14 cellular contexts compared by ENCODE assay signal in the genomic region with DNA sequence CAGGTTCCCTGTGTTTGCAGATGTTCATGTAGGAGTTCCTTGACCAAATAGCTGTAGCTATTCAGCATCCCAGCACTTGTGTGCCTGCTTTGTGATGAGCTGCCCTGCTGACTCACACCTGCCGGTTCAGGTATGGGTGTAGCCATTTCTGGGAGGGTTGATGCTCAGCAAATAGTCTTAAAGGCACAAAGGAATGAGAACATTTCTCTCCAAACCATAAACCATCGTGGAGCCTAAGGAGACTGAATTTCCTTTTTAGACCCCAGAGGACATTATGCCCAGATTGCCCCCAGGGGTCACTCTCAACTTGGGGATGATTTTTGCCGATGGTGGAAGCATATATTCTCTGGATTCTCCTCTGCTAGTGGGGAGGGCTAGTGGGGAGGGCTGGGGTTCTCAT.
DNase-seq lines count a peak whose midpoint lies in the region; ATAC-seq, FAIRE-seq and TF ChIP-seq lines count a peak whose summit lies in the region.
"Had no signal": no experiment of that assay in that cellular context is flagged by ENCODE, and none has a peak within 500 bp of the region (broad histone marks: within the 10 kb centered on the region; RNA-seq: fewer than 3 reads in every experiment).

No MANE protein-coding gene starts in this region.

- no peak overlapping the region for H3K4me3 Mint-ChIP-seq in activated T-helper 17 cell treated with anti-CD3 and anti-CD28 coated beads, Interleukin-2, amount 50 U/mL, for 72 hours
- H3K4me3 Mint-ChIP-seq: activated CD4-positive, alpha-beta memory T cell treated with anti-CD3 and anti-CD28 coated beads, Interleukin-2, amount 10 ng/mL, durations not matched to agents 7 days and 5 days; activated naive CD8-positive, alpha-beta T cell treated with anti-CD3 and anti-CD28 coated beads, Interleukin-2, amount 50 U/mL, for 24 hours had no signal

- FAIRE-seq in urothelium cell line (lab: Jason Lieb, UNC) = peak; percentile 82

- H3K9me3 ChIP-seq in right cardiac atrium (ENCODE audit: control insufficient read depth, low read length) = no peaks in the 10 kb centered on the region
- no peaks in the 10 kb centered on the region for H3K9me3 ChIP-seq in OCI-LY3 (ENCODE audit: insufficient read depth, low read length)
- H3K9me3 ChIP-seq: testis had no signal

- H3K27ac Mint-ChIP-seq in activated T-helper 17 cell treated with anti-CD3 and anti-CD28 coated beads, Interleukin-2, amount 50 U/mL, for 72 hours = no peak overlapping the region
- H3K27ac Mint-ChIP-seq: activated CD4-positive, alpha-beta memory T cell treated with anti-CD3 and anti-CD28 coated beads, Interleukin-2, amount 10 ng/mL, durations not matched to agents 7 days and 5 days; activated naive CD8-positive, alpha-beta T cell treated with anti-CD3 and anti-CD28 coated beads, Interleukin-2, amount 50 U/mL, for 24 hours had no signal

- H3K36me3 Mint-ChIP-seq in activated T-helper 17 cell treated with anti-CD3 and anti-CD28 coated beads, Interleukin-2, amount 50 U/mL, for 72 hours (ENCODE audit: low read depth) = no peaks in the 10 kb centered on the region

- H3K27me3 ChIP-seq in right cardiac atrium (ENCODE audit: control insufficient read depth, insufficient read depth) = no peaks in the 10 kb centered on the region
- H3K27me3 ChIP-seq in OCI-LY3 (ENCODE audit: low read depth, low read length) = peaks cover 38% of the 10 kb centered on the region
- H3K27me3 ChIP-seq: testis had no signal

- 62% methylated on average over 3 of the region's 3 CpGs for WGBS in right cardiac atrium

- ATAC-seq in Right ventricle myocardium superior (ENCODE audit: poor library complexity) (peak; percentile 49), right cardiac atrium (no peak)
- no peak for ATAC-seq in activated T-helper 17 cell treated with anti-CD3 and anti-CD28 coated beads, Interleukin-2, amount 50 U/mL, for 72 hours (replicated peaks)
- ATAC-seq: activated naive CD8-positive, alpha-beta T cell treated with anti-CD3 and anti-CD28 coated beads, Interleukin-2, amount 50 U/mL, for 24 hours; left lobe of liver had no signal

- H3K4me1 ChIP-seq in right cardiac atrium (ENCODE audit: control insufficient read depth, insufficient read depth, low read length) (peaks cover 4% of the 10 kb centered on the region), OCI-LY3 (ENCODE audit: low read length) (no peaks in the 10 kb centered on the region)
- H3K4me1 ChIP-seq: testis had no signal

- no peak for DNase-seq in Right ventricle myocardium superior
- DNase-seq in right cardiac atrium = no peak
- peak; percentile 10 for DNase-seq in fibroblast of mammary gland (ENCODE audit: low read depth)
- peak; percentile 58 for DNase-seq in urothelium cell line (ENCODE audit: low spot score)
- no peak for DNase-seq in coronary artery (ENCODE audit: low spot score)
- no peak for DNase-seq in GM03348 (ENCODE audit: low spot score)
- DNase-seq: activated CD4-positive, alpha-beta memory T cell treated with anti-CD3 and anti-CD28 coated beads, Interleukin-2, amount 10 ng/mL, durations not matched to agents 7 days and 5 days; activated naive CD8-positive, alpha-beta T cell treated with anti-CD3 and anti-CD28 coated beads, Interleukin-2, amount 50 U/mL, for 24 hours; AML-193; SHP77 treated with DMSO at 0.1 percent for 48 hours; testis had no signal

- H3K4me2 ChIP-seq in OCI-LY3 (ENCODE audit: low read length) = no peak overlapping the region

- H3K27me3 Mint-ChIP-seq in activated T-helper 17 cell treated with anti-CD3 and anti-CD28 coated beads, Interleukin-2, amount 50 U/mL, for 72 hours = peaks cover 17% of the 10 kb centered on the region
- H3K27me3 Mint-ChIP-seq: activated CD4-positive, alpha-beta memory T cell treated with anti-CD3 and anti-CD28 coated beads, Interleukin-2, amount 10 ng/mL, durations not matched to agents 7 days and 5 days had no signal

- H3K79me2 ChIP-seq in OCI-LY3 (ENCODE audit: low read length) = no peaks in the 10 kb centered on the region

- H3K27ac ChIP-seq in right cardiac atrium (ENCODE audit: low read length) (no peak overlapping the region), OCI-LY3 (ENCODE audit: low read length) (no peak overlapping the region), coronary artery (no peak overlapping the region)
- H3K27ac ChIP-seq: testis had no signal

- H4K20me1 ChIP-seq in OCI-LY3 (ENCODE audit: insufficient read depth, low read length) = no peaks in the 10 kb centered on the region

- TF ChIP-seq CTCF in OCI-LY3 (IDR thresholded peaks at IDR 0.05; ENCODE audit: low read depth, low read length) = peak; percentile 60
- peak; percentile 40 for TF ChIP-seq CTCF in fibroblast of mammary gland (conservative IDR thresholded peaks at IDR 0.05; ENCODE audit: control insufficient read depth, insufficient read depth, low read depth, low read length)
- no peak for TF ChIP-seq CTCF in coronary artery (IDR thresholded peaks at IDR 0.05)

- no peak overlapping the region for H2AFZ ChIP-seq in OCI-LY3 (ENCODE audit: low read depth, low read length)

- H3K9ac ChIP-seq in OCI-LY3 (ENCODE audit: low read length) = no peak overlapping the region

- no peaks in the 10 kb centered on the region for H3K4me1 Mint-ChIP-seq in activated T-helper 17 cell treated with anti-CD3 and anti-CD28 coated beads, Interleukin-2, amount 50 U/mL, for 72 hours
- H3K4me1 Mint-ChIP-seq: activated CD4-positive, alpha-beta memory T cell treated with anti-CD3 and anti-CD28 coated beads, Interleukin-2, amount 10 ng/mL, durations not matched to agents 7 days and 5 days; activated naive CD8-positive, alpha-beta T cell treated with anti-CD3 and anti-CD28 coated beads, Interleukin-2, amount 50 U/mL, for 24 hours had no signal

- H3K4me3 ChIP-seq in right cardiac atrium (ENCODE audit: low read length) = no peak overlapping the region
- no peak overlapping the region for H3K4me3 ChIP-seq in OCI-LY3 (ENCODE audit: low read length)
- no peak overlapping the region for H3K4me3 ChIP-seq in fibroblast of mammary gland (ENCODE audit: control insufficient read depth, low read depth, low read length)
- no peak overlapping the region for H3K4me3 ChIP-seq in coronary artery
- H3K4me3 ChIP-seq: testis had no signal

- H3K36me3 ChIP-seq in OCI-LY3 (replicated peaks; ENCODE audit: low read depth, low read length) = no peaks in the 10 kb centered on the region

- no peaks in the 10 kb centered on the region for H3K9me3 Mint-ChIP-seq in activated T-helper 17 cell treated with anti-CD3 and anti-CD28 coated beads, Interleukin-2, amount 50 U/mL, for 72 hours
- H3K9me3 Mint-ChIP-seq: activated CD4-positive, alpha-beta memory T cell treated with anti-CD3 and anti-CD28 coated beads, Interleukin-2, amount 10 ng/mL, durations not matched to agents 7 days and 5 days; activated naive CD8-positive, alpha-beta T cell treated with anti-CD3 and anti-CD28 coated beads, Interleukin-2, amount 50 U/mL, for 24 hours had no signal

- intact Hi-C loops in Right ventricle myocardium superior (cut with DNase I) = loop anchor here (2.0 to 5.0 kb wide), 2 partner anchors 288 to 300 kb away; no protein-coding TSS in a partner anchor
- intact Hi-C loops in right cardiac atrium (cut with DNase I) = no loop called here

Comparison
In these comparisons a context has a peak if more than half of its experiments do, and no peak if none do; other contexts are left out.
1. DNase-seq: peak in fibroblast of mammary gland (single experiment) and urothelium cell line (single experiment); none in Right ventricle myocardium superior (single experiment), right cardiac atrium (0 of 3), coronary artery (single experiment) and GM03348 (single experiment).